1 cellular context compared by ENCODE assay signal in genomic region chr5:173789031-173789920, GRCh38.
A peak's percentile ranks its signal among the peaks of the same experiment; 100 is the strongest.
TF ChIP-seq lines count a peak whose summit lies in the region.

No MANE protein-coding gene starts in this region.

TF ChIP-seq in HCT116, 20 proteins besides CTCF, POLR2A, EP300 and RAD21 (continued from another document):
- TF ChIP-seq POLR2AphosphoS5 (IDR thresholded peaks at IDR 0.05; ENCODE audit: low read depth, low read length) = 0 out of 2 replicates have a peak, but pooled peaks have one; percentile 14
- TF ChIP-seq EZH2 (IDR thresholded peaks at IDR 0.05) = no peak
- no peak; the same call in 1 of the 2 replicates for TF ChIP-seq SIN3A (IDR thresholded peaks at IDR 0.05; ENCODE audit: low read depth)
